In the genomic region with DNA sequence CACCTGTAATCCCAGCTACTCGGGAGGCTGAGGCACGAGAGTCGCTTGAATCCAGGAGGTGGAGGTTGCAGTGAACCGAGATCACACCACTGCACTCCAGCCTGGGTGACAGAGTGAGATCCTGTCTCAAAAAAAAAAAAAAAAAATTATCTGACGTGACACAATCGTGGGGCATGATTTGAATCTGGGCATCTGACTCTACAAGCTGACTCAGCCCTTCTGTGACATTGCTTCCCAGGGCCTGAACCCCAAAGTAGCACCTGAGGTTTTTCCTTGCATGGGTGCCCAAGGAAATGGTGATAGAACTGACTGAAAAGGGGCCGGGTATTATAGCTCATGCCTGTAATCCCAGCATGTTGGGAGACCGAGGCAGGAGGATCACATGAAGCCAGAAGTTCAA, we compare ENCODE assay signal across 2 cellular contexts. TPM values are rescaled to one million over a fixed set of nuclear protein-coding genes. Genes with fewer than 3 reads are reported as not detected.
"Had no signal": no experiment of that assay in that cellular context is flagged by ENCODE, and none has a peak within 500 bp of the region (broad histone marks: within the 10 kb centered on the region; RNA-seq: fewer than 3 reads in every experiment).

No MANE protein-coding gene starts in this region.

RNA-seq across cellular contexts. Expression of a gene that starts 13.0 kb away (rescaled TPM):
- total RNA-seq: activated CD8-positive, alpha-beta memory T cell treated with anti-CD3 and anti-CD28 coated beads, Interleukin-2, amount 10 ng/mL, durations not matched to agents 7 days and 5 days; T-helper 1 cell treated with Interleukin-12 subunit alpha and Interleukin-12 subunit beta and Interleukin-4 antibody, amounts not matched to agents 30 ng/mL and 1 ng/mL, for 36 hours had no signal
